Comparison of ENCODE assay signal across 26 cellular contexts in the genomic region with DNA sequence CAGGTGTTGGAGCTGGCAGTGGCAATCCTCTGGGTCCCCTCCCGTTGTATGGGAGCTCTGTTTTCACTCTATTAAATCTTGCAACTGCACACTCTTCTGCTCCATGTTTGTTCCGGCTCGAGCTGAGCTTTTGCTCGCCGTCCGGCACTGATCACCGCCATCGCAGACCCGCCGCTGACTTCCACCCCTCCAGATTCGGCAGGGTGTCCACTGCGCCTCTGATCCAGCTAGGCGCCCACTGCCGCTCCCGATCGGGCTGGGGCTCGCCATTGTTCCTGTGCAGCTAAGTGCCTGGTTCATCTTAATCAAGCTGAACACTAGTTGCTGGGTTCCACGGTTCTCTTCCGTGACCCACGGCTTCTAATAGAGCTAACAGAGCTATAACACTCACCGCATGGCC.
"Had no signal": no experiment of that assay in that cellular context is flagged by ENCODE, and none has a peak within 500 bp of the region (broad histone marks: within the 10 kb centered on the region; RNA-seq: fewer than 3 reads in every experiment).

No MANE protein-coding gene starts in this region.

- ATAC-seq: esophagus mucosa, WTC11 had no signal

- H3K4me3 ChIP-seq: ascending aorta, breast epithelium, cardiac muscle cell, colonic mucosa had no signal

- H3K36me3 ChIP-seq: breast epithelium, cardiac muscle cell, colonic mucosa had no signal

- H3K9me3 Mint-ChIP-seq: activated CD4-positive, alpha-beta memory T cell treated with anti-CD3 and anti-CD28 coated beads, Interleukin-2, amount 10 ng/mL, durations not matched to agents 7 days and 5 days; activated CD4-positive, alpha-beta T cell treated with anti-CD3 and anti-CD28 coated beads, Interleukin-2, amount 10 ng/mL, durations not matched to agents 7 days and 5 days; activated naive CD4-positive, alpha-beta T cell treated with anti-CD3 and anti-CD28 coated beads for 36 hours; activated naive CD4-positive, alpha-beta T cell treated with anti-CD3 and anti-CD28 coated beads, Interleukin-2, amount 50 U/mL, for 24 hours; activated naive CD8-positive, alpha-beta T cell treated with anti-CD3 and anti-CD28 coated beads, Interleukin-2, amount 10 ng/mL, durations not matched to agents 7 days and 5 days; activated T-helper 1 cell treated with anti-CD3 and anti-CD28 coated beads, Interleukin-12 subunit alpha, Interleukin-12 subunit beta, Interleukin-2, Interleukin-4 antibody, amounts not matched to agents 30 ng/mL and 10 ng/mL and 1 ng/mL, durations not matched to agents 14 hours and 24 hours and 36 hours; activated T-helper 2 cell treated with anti-CD3 and anti-CD28 coated beads, Interferon-gamma antibody, Interleukin-2, Interleukin-4, amounts not matched to agents 10 μg/mL and 5 μg/mL and 100 μg/mL, durations not matched to agents 14 hours and 24 hours and 36 hours; brain; WTC11 had no signal

- H3K27ac Mint-ChIP-seq: activated CD4-positive, alpha-beta memory T cell treated with anti-CD3 and anti-CD28 coated beads, Interleukin-2, amount 10 ng/mL, durations not matched to agents 7 days and 5 days; activated CD4-positive, alpha-beta T cell treated with anti-CD3 and anti-CD28 coated beads, Interleukin-2, amount 10 ng/mL, durations not matched to agents 7 days and 5 days; activated naive CD4-positive, alpha-beta T cell treated with anti-CD3 and anti-CD28 coated beads for 36 hours; activated naive CD4-positive, alpha-beta T cell treated with anti-CD3 and anti-CD28 coated beads, Interleukin-2, amount 50 U/mL, for 24 hours; activated naive CD8-positive, alpha-beta T cell treated with anti-CD3 and anti-CD28 coated beads, Interleukin-2, amount 10 ng/mL, durations not matched to agents 7 days and 5 days; activated T-helper 1 cell treated with anti-CD3 and anti-CD28 coated beads, Interleukin-12 subunit alpha, Interleukin-12 subunit beta, Interleukin-2, Interleukin-4 antibody, amounts not matched to agents 30 ng/mL and 10 ng/mL and 1 ng/mL, durations not matched to agents 14 hours and 24 hours and 36 hours; activated T-helper 2 cell treated with anti-CD3 and anti-CD28 coated beads, Interferon-gamma antibody, Interleukin-2, Interleukin-4, amounts not matched to agents 10 μg/mL and 5 μg/mL and 100 μg/mL, durations not matched to agents 14 hours and 24 hours and 36 hours; WTC11 had no signal

- H3K9me3 ChIP-seq: ascending aorta, breast epithelium, colonic mucosa had no signal

- H3K27ac ChIP-seq: ascending aorta, breast epithelium, cardiac muscle cell, colonic mucosa had no signal

- H3K4me1 ChIP-seq: colonic mucosa had no signal

- H3K4me1 Mint-ChIP-seq: activated CD4-positive, alpha-beta memory T cell treated with anti-CD3 and anti-CD28 coated beads, Interleukin-2, amount 10 ng/mL, durations not matched to agents 7 days and 5 days; activated CD4-positive, alpha-beta T cell treated with anti-CD3 and anti-CD28 coated beads, Interleukin-2, amount 10 ng/mL, durations not matched to agents 7 days and 5 days; activated naive CD8-positive, alpha-beta T cell treated with anti-CD3 and anti-CD28 coated beads, Interleukin-2, amount 10 ng/mL, durations not matched to agents 7 days and 5 days had no signal

- H3K27me3 Mint-ChIP-seq: activated CD4-positive, alpha-beta memory T cell treated with anti-CD3 and anti-CD28 coated beads, Interleukin-2, amount 10 ng/mL, durations not matched to agents 7 days and 5 days; activated CD4-positive, alpha-beta T cell treated with anti-CD3 and anti-CD28 coated beads, Interleukin-2, amount 10 ng/mL, durations not matched to agents 7 days and 5 days; activated naive CD4-positive, alpha-beta T cell treated with anti-CD3 and anti-CD28 coated beads, Interleukin-2, amount 50 U/mL, for 24 hours; activated naive CD8-positive, alpha-beta T cell treated with anti-CD3 and anti-CD28 coated beads, Interleukin-2, amount 10 ng/mL, durations not matched to agents 7 days and 5 days had no signal

- H3K27me3 ChIP-seq: ascending aorta, breast epithelium, cardiac muscle cell, colonic mucosa had no signal

- DNase-seq: activated CD4-positive, alpha-beta memory T cell treated with anti-CD3 and anti-CD28 coated beads, Interleukin-2, amount 10 ng/mL, durations not matched to agents 7 days and 5 days; activated CD4-positive, alpha-beta T cell treated with anti-CD3 and anti-CD28 coated beads for 1 hour; activated CD4-positive, alpha-beta T cell treated with anti-CD3 and anti-CD28 coated beads for 4 hours; activated CD4-positive, alpha-beta T cell treated with anti-CD3 and anti-CD28 coated beads, Interleukin-2, amount 10 ng/mL, durations not matched to agents 7 days and 5 days; activated CD4-positive, alpha-beta T cell treated with anti-CD3 and anti-CD28 coated beads, Interleukin-2, amount 50 U/mL, for 4 hours; activated CD8-positive, alpha-beta memory T cell treated with anti-CD3 and anti-CD28 coated beads, Interleukin-2, amount 50 U/mL, for 48 hours; activated effector memory CD4-positive, alpha-beta T cell treated with anti-CD3 and anti-CD28 coated beads, Interleukin-2, amount 50 U/mL, for 16 hours; activated naive CD4-positive, alpha-beta T cell treated with anti-CD3 and anti-CD28 coated beads for 36 hours; activated naive CD8-positive, alpha-beta T cell treated with anti-CD3 and anti-CD28 coated beads, Interleukin-2, amount 10 ng/mL, durations not matched to agents 7 days and 5 days; activated T-cell treated with anti-CD3 and anti-CD28 coated beads for 4 hours; activated T-cell treated with anti-CD3 and anti-CD28 coated beads, Interleukin-2, amount 50 U/mL, for 48 hours; central memory CD4-positive, alpha-beta T cell; cerebellar nuclear complex; colonic mucosa; effector CD8-positive, alpha-beta T cell; foreskin fibroblast; T-helper 2 cell had no signal

- H3K36me3 Mint-ChIP-seq: WTC11 had no signal

- H3K4me3 Mint-ChIP-seq: activated CD4-positive, alpha-beta memory T cell treated with anti-CD3 and anti-CD28 coated beads, Interleukin-2, amount 10 ng/mL, durations not matched to agents 7 days and 5 days; activated CD4-positive, alpha-beta T cell treated with anti-CD3 and anti-CD28 coated beads, Interleukin-2, amount 10 ng/mL, durations not matched to agents 7 days and 5 days; activated naive CD4-positive, alpha-beta T cell treated with anti-CD3 and anti-CD28 coated beads for 36 hours; activated naive CD4-positive, alpha-beta T cell treated with anti-CD3 and anti-CD28 coated beads, Interleukin-2, amount 50 U/mL, for 24 hours; activated naive CD8-positive, alpha-beta T cell treated with anti-CD3 and anti-CD28 coated beads, Interleukin-2, amount 10 ng/mL, durations not matched to agents 7 days and 5 days; activated T-helper 1 cell treated with anti-CD3 and anti-CD28 coated beads, Interleukin-12 subunit alpha, Interleukin-12 subunit beta, Interleukin-2, Interleukin-4 antibody, amounts not matched to agents 30 ng/mL and 10 ng/mL and 1 ng/mL, durations not matched to agents 14 hours and 24 hours and 36 hours; brain; WTC11 had no signal
